In genomic region chr5:26572486-26572885, GRCh38 we compare ENCODE assay signal across 16 cellular contexts.
"Had no signal": no experiment of that assay in that cellular context is flagged by ENCODE, and none has a peak within 500 bp of the region (broad histone marks: within the 10 kb centered on the region; RNA-seq: fewer than 3 reads in every experiment).

No MANE protein-coding gene starts in this region.

- H3K4me3 ChIP-seq: cardiac muscle cell, esophagus muscularis mucosa, gastroesophageal sphincter, spleen, thoracic aorta, upper lobe of right lung had no signal

- DNase-seq: activated CD4-positive, alpha-beta T cell treated with anti-CD3 and anti-CD28 coated beads, Interleukin-2, amount 50 U/mL, for 4 hours; effector CD8-positive, alpha-beta T cell; naive thymus-derived CD8-positive, alpha-beta T cell; occipital lobe; retina; spleen; stimulated activated naive B cell treated with anti-CD40 and anti-IgM and Interleukin-4, amounts not matched to agents 10 μg/mL and 1 μg/mL and 100 μg/mL, for 72 hours; upper lobe of right lung had no signal

- H3K27me3 ChIP-seq: cardiac muscle cell, esophagus muscularis mucosa, gastroesophageal sphincter, spleen, upper lobe of right lung had no signal

- H3K36me3 ChIP-seq: cardiac muscle cell, esophagus muscularis mucosa, gastroesophageal sphincter, spleen, thoracic aorta, upper lobe of right lung had no signal

- FAIRE-seq: TTC549 had no signal

- H3K27ac ChIP-seq: cardiac muscle cell, esophagus muscularis mucosa, gastroesophageal sphincter, spleen, thoracic aorta, upper lobe of right lung had no signal

- H3K36me3 Mint-ChIP-seq: activated naive CD8-positive, alpha-beta T cell; stimulated activated naive B cell treated with anti-CD40 and anti-IgM and Interleukin-4, amounts not matched to agents 10 μg/mL and 1 μg/mL and 100 μg/mL, for 72 hours had no signal

- H3K4me3 Mint-ChIP-seq: activated naive CD8-positive, alpha-beta T cell; dendritic cell treated with granulocyte-macrophage colony-stimulating factor and Interleukin-4, amounts not matched to agents 40 ng/mL and 50 ng/mL, for 4 days; naive thymus-derived CD8-positive, alpha-beta T cell; stimulated activated naive B cell treated with anti-CD40 and anti-IgM and Interleukin-4, amounts not matched to agents 10 μg/mL and 1 μg/mL and 100 μg/mL, for 72 hours; T-helper 2 cell treated with Interferon-gamma antibody and Interleukin-4, amounts not matched to agents 5 μg/mL and 100 μg/mL, for 36 hours had no signal

- H3K27me3 Mint-ChIP-seq: activated naive CD8-positive, alpha-beta T cell; dendritic cell treated with granulocyte-macrophage colony-stimulating factor and Interleukin-4, amounts not matched to agents 40 ng/mL and 50 ng/mL, for 4 days; naive thymus-derived CD8-positive, alpha-beta T cell; stimulated activated naive B cell treated with anti-CD40 and anti-IgM and Interleukin-4, amounts not matched to agents 10 μg/mL and 1 μg/mL and 100 μg/mL, for 72 hours had no signal

- H3K4me1 Mint-ChIP-seq: naive thymus-derived CD8-positive, alpha-beta T cell; stimulated activated naive B cell treated with anti-CD40 and anti-IgM and Interleukin-4, amounts not matched to agents 10 μg/mL and 1 μg/mL and 100 μg/mL, for 72 hours had no signal

- ATAC-seq: gastroesophageal sphincter; naive thymus-derived CD8-positive, alpha-beta T cell; stimulated activated naive B cell treated with anti-CD40 and anti-IgM and Interleukin-4, amounts not matched to agents 10 μg/mL and 1 μg/mL and 100 μg/mL, for 72 hours; upper lobe of right lung had no signal

- H3K27ac Mint-ChIP-seq: activated naive CD8-positive, alpha-beta T cell; dendritic cell treated with granulocyte-macrophage colony-stimulating factor and Interleukin-4, amounts not matched to agents 40 ng/mL and 50 ng/mL, for 4 days; naive thymus-derived CD8-positive, alpha-beta T cell; stimulated activated naive B cell treated with anti-CD40 and anti-IgM and Interleukin-4, amounts not matched to agents 10 μg/mL and 1 μg/mL and 100 μg/mL, for 72 hours; T-helper 2 cell treated with Interferon-gamma antibody and Interleukin-4, amounts not matched to agents 5 μg/mL and 100 μg/mL, for 36 hours had no signal

- H3K4me1 ChIP-seq: esophagus muscularis mucosa, gastroesophageal sphincter, spleen, upper lobe of right lung had no signal

- H3K9me3 ChIP-seq: esophagus muscularis mucosa, thoracic aorta, upper lobe of right lung had no signal
